11 cellular contexts compared by ENCODE assay signal in genomic region chr2:231161252-231162035, GRCh38. TPM values are rescaled to one million over a fixed set of nuclear protein-coding genes. Genes with fewer than 3 reads are reported as not detected.
DNase-seq lines count a peak whose midpoint lies in the region; ATAC-seq, FAIRE-seq and TF ChIP-seq lines count a peak whose summit lies in the region.
"Had no signal": no experiment of that assay in that cellular context is flagged by ENCODE, and none has a peak within 500 bp of the region (broad histone marks: within the 10 kb centered on the region; RNA-seq: fewer than 3 reads in every experiment).

No MANE protein-coding gene starts in this region.

- TF ChIP-seq POLR2A in breast epithelium (IDR thresholded peaks at IDR 0.05) (no peak), gastrocnemius medialis (IDR thresholded peaks at IDR 0.05) (no peak)

- intact Hi-C loops in breast epithelium (cut with DNase I; ENCODE audit: low total_unique reads) (loop anchor here (10.0 kb wide), 1 partner anchor 1353 kb away; no protein-coding TSS in a partner anchor), gastrocnemius medialis (cut with DNase I; ENCODE audit: low total_unique reads) (no loop called here), Right ventricle myocardium inferior (cut with DNase I) (no loop called here)

- H3K4me3 ChIP-seq in breast epithelium: no peak overlapping the region
- H3K4me3 ChIP-seq in gastrocnemius medialis: no peak overlapping the region

- peak overlapping the region; percentile 31 to 74 for H3K27ac ChIP-seq in breast epithelium
- H3K27ac ChIP-seq in gastrocnemius medialis: peak overlapping the region in 3 of 4 donors; percentile 19 to 38 (median 33)

- no peaks in the 10 kb centered on the region for H3K27me3 ChIP-seq in breast epithelium
- H3K27me3 ChIP-seq in gastrocnemius medialis: no peaks in the 10 kb centered on the region

- peak; percentile 75 for FAIRE-seq in GM18507 (lab: Jason Lieb, UNC)
- FAIRE-seq: keratinocyte had no signal

- H3K4me1 ChIP-seq in breast epithelium (no peaks in the 10 kb centered on the region), gastrocnemius medialis (no peaks in the 10 kb centered on the region)

- in situ Hi-C loops in gastrocnemius medialis (cut with MboI; ENCODE audit: low sequenced_read_pairs in 4 of 4): no loop called here

- no peak for ATAC-seq in gastrocnemius medialis
- no peak for ATAC-seq in HG03439 (IDR thresholded peaks at IDR 0.05; ENCODE audit: unreplicated experiment)
- no peak for ATAC-seq in Right ventricle myocardium inferior

- TF ChIP-seq CTCF in breast epithelium (IDR thresholded peaks at IDR 0.05) (no peak), gastrocnemius medialis (IDR thresholded peaks at IDR 0.05 in 4 of 5, conservative IDR thresholded peaks at IDR 0.05 in 1 of 5) (no peak)

- H3K9me3 ChIP-seq in breast epithelium (no peaks in the 10 kb centered on the region), gastrocnemius medialis (no peaks in the 10 kb centered on the region)

- H3K36me3 ChIP-seq in breast epithelium (no peaks in the 10 kb centered on the region), gastrocnemius medialis (peaks cover 0 to 58% of the 10 kb centered on the region in 2 donors)

- DNase-seq in GM18507 (ENCODE audit: extremely low spot score, insufficient read length, low read depth) (no peak), HT1080 (ENCODE audit: low read depth) (peak; percentile 79), breast epithelium (ENCODE audit: low spot score in 2 of 2) (no peak), gastrocnemius medialis (no peak), NCI-H524 treated with DMSO at 0.1 percent for 48 hours (lab: John Stamatoyannopoulos, UW) (no peak), ureter (ENCODE audit: low spot score) (no peak), Right ventricle myocardium inferior (ENCODE audit: missing footprints) (no peak)
- DNase-seq: cerebellar nuclear complex, NCI-H526 treated with DMSO at 0.1 percent for 48 hours had no signal

RNA-seq across cellular contexts. Expression of gene HTR2B, which starts 36.6 kb away (rescaled TPM):
- not detected in 2 replicates for total RNA-seq in HT1080 (2014; rRNA removed; shearing (Covaris generic))
- not detected in 2 replicates for polyA plus RNA-seq in HT1080 (2015; cell fraction: cytosol; rRNA removed)
- not detected in 2 replicates for polyA plus RNA-seq in HT1080 (2015; cell fraction: nucleus; rRNA removed)
- total RNA-seq in breast epithelium: 1 to 10 TPM in 1 of 3 donors, under 1 TPM in 2; 0.29 to 1.4 (median 0.98) TPM
- total RNA-seq in gastrocnemius medialis: under 1 TPM in 1 of 4 donors, not detected in 3; 0.09 TPM
- 0.44 TPM for total RNA-seq in ureter
- not detected for total RNA-seq in Right ventricle myocardium inferior
- polyA plus RNA-seq: keratinocyte had no signal

RNA-seq across cellular contexts. Expression of gene ARMC9, which starts 37.0 kb away (rescaled TPM):
- 11.0 and 13.0 TPM in 2 replicates for total RNA-seq in HT1080 (2014; rRNA removed; shearing (Covaris generic))
- 11.4 and 11.5 TPM in 2 replicates for polyA plus RNA-seq in HT1080 (2015; cell fraction: cytosol; rRNA removed)
- 20.5 and 22.5 TPM in 2 replicates for polyA plus RNA-seq in HT1080 (2015; cell fraction: nucleus; rRNA removed)
- total RNA-seq in breast epithelium: 10 to 100 TPM in 2 of 3 donors, 1 to 10 TPM in 1; 4.0 to 20.8 (median 18.0) TPM
- 1 to 10 TPM in 2 of 4 donors, under 1 TPM in 2; 0.20 to 7.2 (median 3.2) TPM for total RNA-seq in gastrocnemius medialis
- 16.0 TPM for total RNA-seq in ureter
- total RNA-seq in Right ventricle myocardium inferior: 1.7 TPM
